In the genomic region with DNA sequence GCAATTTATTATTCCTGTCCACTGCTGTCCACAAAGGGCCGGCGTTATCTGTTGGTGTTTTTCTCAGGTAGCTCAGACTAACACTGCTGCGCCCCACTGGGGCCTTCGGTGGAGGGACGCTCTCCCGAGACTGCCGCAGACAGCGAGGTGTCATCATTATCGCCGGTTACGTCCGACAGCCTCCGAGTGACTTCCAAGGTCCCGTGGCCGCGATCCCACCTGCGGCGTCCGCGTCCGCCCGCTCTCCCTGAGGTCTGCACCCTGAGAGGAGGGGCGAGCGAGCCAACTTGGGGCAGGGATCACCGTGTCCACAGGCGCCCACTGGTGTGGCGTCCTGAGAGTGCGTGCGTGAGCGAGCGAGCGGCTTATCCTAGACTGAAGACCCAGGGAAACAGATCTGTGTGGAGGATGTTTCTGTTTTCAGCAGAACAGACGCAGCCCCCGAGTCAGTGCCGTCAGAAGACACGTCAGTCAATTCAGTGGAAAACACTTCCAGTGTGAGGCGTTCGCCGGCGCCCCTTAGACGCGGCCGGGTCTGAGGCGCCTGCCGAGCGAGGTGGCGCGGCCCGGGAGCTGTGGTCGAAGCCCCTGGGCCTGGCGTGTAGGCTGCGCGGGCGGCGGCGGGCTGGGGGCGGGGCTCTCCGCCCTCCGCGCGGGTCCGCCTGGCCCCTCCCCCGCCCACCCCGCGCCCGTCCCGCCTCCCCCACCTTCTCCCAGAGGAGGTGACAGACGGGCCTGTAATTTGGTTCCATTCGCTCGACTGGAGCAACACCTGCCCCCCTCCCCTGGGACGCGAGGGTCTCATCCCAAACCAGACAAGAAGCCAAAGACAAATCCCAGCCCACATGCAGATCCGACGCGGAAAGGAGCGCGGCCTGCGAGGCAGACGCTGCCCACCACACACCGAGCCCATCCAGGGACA, we compare ENCODE assay signal across 8 cellular contexts. TPM values are rescaled to one million over a fixed set of nuclear protein-coding genes. Genes with fewer than 3 reads are reported as not detected.
DNase-seq lines count a peak whose midpoint lies in the region; ATAC-seq and TF ChIP-seq lines count a peak whose summit lies in the region.

No MANE protein-coding gene starts in this region.

- H3K4me1 ChIP-seq in PC-3 (ENCODE audit: insufficient read depth, low read length): peaks cover 11% of the 10 kb centered on the region; the same call in 1 of the 2 replicates

- H3K79me2 ChIP-seq in PC-3 (ENCODE audit: low read length): no peaks in the 10 kb centered on the region

- TF ChIP-seq CTCF in choroid plexus epithelial cell (conservative IDR thresholded peaks at IDR 0.05; ENCODE audit: low read depth, low read length) (no peak), lower leg skin (IDR thresholded peaks at IDR 0.05) (no peak), PC-3 (conservative IDR thresholded peaks at IDR 0.05; ENCODE audit: low read depth, low read length) (no peak)

- CTCF ChIA-PET in PC-3 (lab: Charles Lee): interaction anchor here (0.5 kb wide), 1 partner anchor 38 kb away, joined by 4 read pairs; no protein-coding TSS in a partner anchor

- no peak for TF ChIP-seq POLR2A in lower leg skin (IDR thresholded peaks at IDR 0.05)

- no peaks in the 10 kb centered on the region for H3K9me2 ChIP-seq in PC-3 (replicated peaks; ENCODE audit: low read length)

- H3K36me3 ChIP-seq in PC-3 (ENCODE audit: low read depth, low read length): no peaks in the 10 kb centered on the region

- peaks cover 16% of the 10 kb centered on the region; the same call in 1 of the 2 replicates for H3K27me3 ChIP-seq in PC-3 (ENCODE audit: low read length)

- no peaks in the 10 kb centered on the region for H4K20me1 ChIP-seq in PC-3 (ENCODE audit: low read length)

- no peaks in the 10 kb centered on the region for H3F3A ChIP-seq in PC-3 (ENCODE audit: low read length, unreplicated experiment)

- DNase-seq in AG08396 (ENCODE audit: low spot score): peak; percentile 29
- DNase-seq in NCI-H1694 treated with DMSO at 0.1 percent for 48 hours (lab: John Stamatoyannopoulos, UW): peak; percentile 91
- peak; percentile 30 for DNase-seq in choroid plexus epithelial cell (ENCODE audit: low read depth)
- DNase-seq in lower leg skin (ENCODE audit: low spot score in 2 of 2): peak in 1 of 2 donors; percentile 86
- DNase-seq in substantia nigra (lab: John Stamatoyannopoulos, UW): peak in 13 of 49 donors; percentile 7 to 77 (median 32)
- no peak for DNase-seq in PC-3
- no peak for DNase-seq in AML-193 (lab: John Stamatoyannopoulos, UW)

- H3K4me2 ChIP-seq in PC-3 (ENCODE audit: low read length): no peak overlapping the region

- ATAC-seq in PC-3: no peak
- no peak for ATAC-seq in HG03378 (IDR thresholded peaks at IDR 0.05; ENCODE audit: unreplicated experiment)

- H3K4me3 ChIP-seq in choroid plexus epithelial cell (ENCODE audit: low read depth, low read length) (peak overlapping the region; percentile 49), lower leg skin (ENCODE audit: low read depth, poor library complexity, severe bottlenecking) (peak overlapping the region; percentile 16), PC-3 (ENCODE audit: low read length) (no peak overlapping the region)

- intact Hi-C loops in lower leg skin (cut with DNase I; ENCODE audit: low total_unique reads): no loop called here
- intact Hi-C loops in PC-3 (cut with micrococcal nuclease): no loop called here

- H3K9me3 ChIP-seq in PC-3 (ENCODE audit: low read length): no peaks in the 10 kb centered on the region

- peak overlapping the region; percentile 26 for H3K27ac ChIP-seq in substantia nigra (ENCODE audit: low read depth, low read length, poor library complexity, severe bottlenecking)
- H3K27ac ChIP-seq in PC-3 (ENCODE audit: low read length): no peak overlapping the region

- no peak overlapping the region for H2AFZ ChIP-seq in PC-3 (ENCODE audit: low read length)

- WGBS in lower leg skin, 2 donors: 14 to 18% methylated on average over 36 to 45 of the region's 80 CpGs

- H3K9ac ChIP-seq in PC-3 (ENCODE audit: low read length): no peak overlapping the region

- BruUV-seq in PC-3 (replicated peaks; lab: Mats Ljungman, UMichigan): no TSS peak

- POLR2A ChIA-PET in PC-3 (lab: Charles Lee; ENCODE audit: unreplicated experiment): no interaction called here

RNA-seq across cellular contexts. Expression of a gene that starts 12.6 kb away (rescaled TPM):
- under 1 TPM; 0.25 to 0.88 (median 0.47) TPM for total RNA-seq in lower leg skin
- not detected in 2 replicates for total RNA-seq in PC-3 (2014; rRNA removed)

RNA-seq across cellular contexts. Expression of a gene that starts 59.8 kb away (rescaled TPM):
- total RNA-seq in lower leg skin (1 to 10 TPM in 3 of 4 donors, under 1 TPM in 1; 0.19 to 4.9 (median 2.0) TPM), PC-3 (2014; rRNA removed) (0.17 TPM in 1 of 2 replicates, not detected in the other)

Comparison
In these comparisons a context has a peak if more than half of its experiments do, and no peak if none do; other contexts are left out.
1. DNase-seq: peak in AG08396 (single experiment), NCI-H1694 treated with DMSO at 0.1 percent for 48 hours (single experiment) and choroid plexus epithelial cell (single experiment); none in PC-3 (single experiment) and AML-193 (0 of 2).